Comparison of ENCODE assay signal across 17 cellular contexts in the genomic region with DNA sequence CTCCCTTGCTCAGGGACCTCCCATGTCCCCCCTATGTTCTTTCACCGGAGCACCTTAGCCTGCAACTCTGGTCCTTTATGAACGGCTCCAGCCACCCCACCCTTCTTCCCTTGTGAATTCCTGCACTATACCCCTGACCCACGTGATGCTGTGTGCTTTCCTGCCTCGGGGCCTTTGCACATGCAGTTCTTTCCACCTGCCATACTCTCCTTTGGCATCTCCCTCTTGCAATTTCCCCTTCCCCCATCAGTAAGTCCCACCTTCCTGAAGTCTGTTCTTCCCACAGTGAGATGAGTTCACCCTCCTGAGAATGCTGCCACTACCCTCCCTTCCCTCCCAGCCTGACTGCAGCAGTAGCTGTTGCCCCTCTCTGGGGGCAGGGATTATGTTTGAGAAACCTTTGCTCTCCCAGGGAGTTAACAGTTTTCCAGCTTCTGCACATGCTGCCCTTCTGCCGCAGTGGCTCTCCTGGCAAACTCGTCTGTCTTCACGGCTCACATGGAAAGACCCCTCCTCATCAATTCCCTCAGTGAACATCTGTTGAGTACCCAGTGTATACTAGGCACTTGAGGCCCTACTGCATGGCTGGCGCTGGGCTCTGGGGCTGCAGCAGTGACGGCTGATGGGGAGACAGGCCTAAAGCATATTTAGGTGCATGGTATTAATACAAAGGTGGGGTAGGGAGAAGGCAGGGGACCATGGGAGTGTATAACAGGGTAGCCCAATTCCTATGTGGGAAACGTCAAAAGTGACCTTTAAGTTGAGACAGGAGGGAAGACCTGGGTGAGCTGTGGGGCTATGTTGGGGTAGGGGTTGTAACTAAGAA. TPM values are rescaled to one million over a fixed set of nuclear protein-coding genes. Genes with fewer than 3 reads are reported as not detected.
DNase-seq lines count a peak whose midpoint lies in the region; ATAC-seq, FAIRE-seq and TF ChIP-seq lines count a peak whose summit lies in the region.
"Had no signal": no experiment of that assay in that cellular context is flagged by ENCODE, and none has a peak within 500 bp of the region (broad histone marks: within the 10 kb centered on the region; RNA-seq: fewer than 3 reads in every experiment).

No MANE protein-coding gene starts in this region.

- H3K56ac ChIP-seq in mesendoderm (ENCODE audit: low read length), result no peak overlapping the region

- no peak for DNase-seq in left ventricle myocardium inferior
- no peak for DNase-seq in heart right ventricle
- no peak for DNase-seq in K562 (ENCODE audit: extremely low read depth in 1 of 4, low spot score in 3 of 4)
- DNase-seq in mesendoderm, result no peak
- no peak for DNase-seq in osteocyte (ENCODE audit: extremely low spot score, unreplicated experiment)
- DNase-seq: ACHN; CD4-positive, CD25-positive, alpha-beta regulatory T cell; DMS53; GF-D8 had no signal

- no peak overlapping the region for H3K18ac ChIP-seq in mesendoderm (ENCODE audit: low read length)

- TF ChIP-seq CTCF in left ventricle myocardium inferior (IDR thresholded peaks at IDR 0.05; ENCODE audit: borderline replicate concordance) (no peak), heart right ventricle (IDR thresholded peaks at IDR 0.05) (no peak), K562 (IDR thresholded peaks at IDR 0.05 in 2 of 3, conservative IDR thresholded peaks at IDR 0.05 in 1 of 3; ENCODE audit: insufficient read depth in 2 of 3, low read depth in 1 of 3, low read length in 3 of 3) (no peak), osteocyte (IDR thresholded peaks at IDR 0.05) (no peak)

- H3K27me3 ChIP-seq in left ventricle myocardium inferior (ENCODE audit: low read depth) (no peaks in the 10 kb centered on the region), heart right ventricle (no peaks in the 10 kb centered on the region), K562 (ENCODE audit: control insufficient read depth in 2 of 2, insufficient read depth in 2 of 2, low read length in 2 of 2) (peaks cover 4 to 35% of the 10 kb centered on the region in 2 experiments; a peak in 4 of 5 replicates), mesendoderm (ENCODE audit: insufficient read depth, low read length, poor library complexity) (no peaks in the 10 kb centered on the region)
- H3K27me3 ChIP-seq: BLaER1 treated with 17β-estradiol and CSF1 and Interleukin-3, amounts not matched to agents 10 nM and 100 nM had no signal

- H3K79me2 ChIP-seq in K562 (ENCODE audit: control insufficient read depth, insufficient read depth, low read length) (no peaks in the 10 kb centered on the region), mesendoderm (ENCODE audit: control insufficient read depth, insufficient read depth, low read length) (peaks cover 7% of the 10 kb centered on the region)

- peaks cover 4% of the 10 kb centered on the region for H3K36me3 ChIP-seq in left ventricle myocardium inferior
- peaks cover 0 to 27% (median 4%) of the 10 kb centered on the region in 9 donors for H3K36me3 ChIP-seq in heart right ventricle
- no peaks in the 10 kb centered on the region for H3K36me3 ChIP-seq in K562 (ENCODE audit: control insufficient read depth, insufficient read depth, low read length)
- H3K36me3 ChIP-seq in mesendoderm (ENCODE audit: control insufficient read depth, insufficient read depth, low read length), result no peaks in the 10 kb centered on the region

- H2AFZ ChIP-seq in K562 (ENCODE audit: low read depth, low read length), result no peak overlapping the region

- no peak overlapping the region for H2BK120ac ChIP-seq in mesendoderm (ENCODE audit: low read depth, low read length)

- intact Hi-C loops in left ventricle myocardium inferior (cut with micrococcal nuclease) (no loop called here), heart right ventricle (cut with DNase I) (no loop called here), K562 (cut with micrococcal nuclease) (no loop called here)

- no peaks in the 10 kb centered on the region for H3K27me3 Mint-ChIP-seq in osteocyte (ENCODE audit: unreplicated experiment)
- H3K27me3 Mint-ChIP-seq in stimulated activated memory B cell treated with anti-CD40 and anti-IgM and Interleukin-4, amounts not matched to agents 10 μg/mL and 1 μg/mL and 100 μg/mL, for 72 hours, result no peaks in the 10 kb centered on the region
- H3K27me3 Mint-ChIP-seq: CD4-positive, CD25-positive, alpha-beta regulatory T cell had no signal

- H3K4ac ChIP-seq in mesendoderm (ENCODE audit: low read depth, low read length), result no peak overlapping the region

- ATAC-seq in heart right ventricle (no peak), K562 (no peak), HG03095 (IDR thresholded peaks at IDR 0.05; ENCODE audit: unreplicated experiment) (no peak), GM19324 (IDR thresholded peaks at IDR 0.05; ENCODE audit: low FRiP score, unreplicated experiment) (no peak)
- ATAC-seq in stimulated activated memory B cell treated with anti-CD40 and anti-IgM and Interleukin-4, amounts not matched to agents 10 μg/mL and 1 μg/mL and 100 μg/mL, for 72 hours, result no peak
- ATAC-seq: HCT116 had no signal

- CTCF ChIA-PET in K562 (lab: Yijun Ruan, JAX; ENCODE audit: low intra/inter-chr PET ratio), result no interaction called here

- H3K4me1 ChIP-seq in left ventricle myocardium inferior, result peaks cover 94% of the 10 kb centered on the region
- H3K4me1 ChIP-seq in heart right ventricle, result peaks cover 19 to 90% (median 48%) of the 10 kb centered on the region in 9 donors
- 0 out of 5 replicates have a peak, but pooled peaks cover 0 to 2% of the 10 kb centered on the region in 2 experiments for H3K4me1 ChIP-seq in K562 (replicated peaks in 1 of 2; ENCODE audit: control insufficient read depth in 2 of 2, insufficient read depth in 2 of 2, low read length in 2 of 2)
- peaks cover 5% of the 10 kb centered on the region for H3K4me1 ChIP-seq in mesendoderm (ENCODE audit: control insufficient read depth, low read depth, low read length)

- no peak overlapping the region for H2AK5ac ChIP-seq in mesendoderm (ENCODE audit: low read length)

- in situ Hi-C loops in K562 (cut with MboI), result no loop called here

- no peak for TF ChIP-seq RAD21 in K562 (CRISPR knock-in tag; conservative IDR thresholded peaks at IDR 0.05 in 1 of 2, IDR thresholded peaks at IDR 0.05 in 1 of 2)

- H3K4me3 ChIP-seq in left ventricle myocardium inferior (no peak overlapping the region), heart right ventricle (no peak overlapping the region), K562 (no peak overlapping the region), mesendoderm (ENCODE audit: low read length) (no peak overlapping the region)
- H3K4me3 ChIP-seq: BLaER1 treated with 17β-estradiol and CSF1 and Interleukin-3, amounts not matched to agents 10 nM and 100 nM had no signal

- H3K27ac Mint-ChIP-seq in osteocyte (ENCODE audit: unreplicated experiment), result peak overlapping the region; percentile 45
- H3K27ac Mint-ChIP-seq in stimulated activated memory B cell treated with anti-CD40 and anti-IgM and Interleukin-4, amounts not matched to agents 10 μg/mL and 1 μg/mL and 100 μg/mL, for 72 hours, result no peak overlapping the region

- POLR2A ChIA-PET in K562 (lab: Yijun Ruan, JAX), result no interaction called here

- H3K4me2 ChIP-seq in K562 (ENCODE audit: insufficient read depth, low read length) (no peak overlapping the region), mesendoderm (ENCODE audit: low read length) (no peak overlapping the region)
- H3K4me2 ChIP-seq: BLaER1 treated with 17β-estradiol and CSF1 and Interleukin-3, amounts not matched to agents 10 nM and 100 nM had no signal

- BruUV-seq in K562 (replicated peaks; lab: Mats Ljungman, UMichigan), result no TSS peak

- peaks cover 32% of the 10 kb centered on the region for H3K79me1 ChIP-seq in mesendoderm (ENCODE audit: low read length)

- TF ChIP-seq POLR2A in K562 (conservative IDR thresholded peaks at IDR 0.05), result no peak

- H3K27ac ChIP-seq in left ventricle myocardium inferior (replicated peaks) (peak overlapping the region; percentile 62), heart right ventricle (peak overlapping the region in 5 of 10 donors; percentile 28 to 62 (median 41)), K562 (ENCODE audit: extremely low read depth, low read depth, low read length) (no peak overlapping the region), mesendoderm (ENCODE audit: low read depth, low read length) (no peak overlapping the region)

- 79 to 83% methylated on average over 10 of the region's 10 CpGs for WGBS in heart right ventricle, 2 donors
- 2% methylated on average over 10 of the region's 10 CpGs for WGBS in K562 (ENCODE audit: insufficient coverage, low coverage, missing lambda C conversion rate)
- WGBS in mesendoderm (ENCODE audit: extremely low coverage, insufficient coverage, low lambda C conversion rate), result no CpG with 5 or more reads among the region's 10 CpGs

- no peak overlapping the region for H4K8ac ChIP-seq in mesendoderm (ENCODE audit: low read depth, low read length)

- H3K4me1 Mint-ChIP-seq in osteocyte (ENCODE audit: unreplicated experiment), result peaks cover 55% of the 10 kb centered on the region
- H3K4me1 Mint-ChIP-seq in stimulated activated memory B cell treated with anti-CD40 and anti-IgM and Interleukin-4, amounts not matched to agents 10 μg/mL and 1 μg/mL and 100 μg/mL, for 72 hours, result peaks cover 25% of the 10 kb centered on the region

- no peak overlapping the region for H2BK5ac ChIP-seq in mesendoderm (ENCODE audit: low read length)

- no peaks in the 10 kb centered on the region for H3K9me1 ChIP-seq in K562 (ENCODE audit: control insufficient read depth, insufficient read depth, low read length)

- no peak overlapping the region for H2BK15ac ChIP-seq in mesendoderm (replicated peaks; ENCODE audit: low read depth)

- H3K9me3 ChIP-seq in left ventricle myocardium inferior (replicated peaks) (no peaks in the 10 kb centered on the region), heart right ventricle (no peaks in the 10 kb centered on the region), K562 (replicated peaks; ENCODE audit: control insufficient read depth, insufficient read depth, low read depth, low read length) (no peaks in the 10 kb centered on the region)
- H3K9me3 ChIP-seq: BLaER1 treated with 17β-estradiol and CSF1 and Interleukin-3, amounts not matched to agents 10 nM and 100 nM had no signal

- H3K23ac ChIP-seq in mesendoderm (ENCODE audit: low read length), result peak overlapping the region; percentile 66

- peaks cover 14% of the 10 kb centered on the region for H3K36me3 Mint-ChIP-seq in osteocyte (ENCODE audit: unreplicated experiment)
- peaks cover 18% of the 10 kb centered on the region for H3K36me3 Mint-ChIP-seq in stimulated activated memory B cell treated with anti-CD40 and anti-IgM and Interleukin-4, amounts not matched to agents 10 μg/mL and 1 μg/mL and 100 μg/mL, for 72 hours

- no peak for FAIRE-seq in K562 (lab: Jason Lieb, UNC)
- FAIRE-seq: GM19239 had no signal

- no peak overlapping the region for H3K4me3 Mint-ChIP-seq in osteocyte (ENCODE audit: unreplicated experiment)
- H3K4me3 Mint-ChIP-seq in stimulated activated memory B cell treated with anti-CD40 and anti-IgM and Interleukin-4, amounts not matched to agents 10 μg/mL and 1 μg/mL and 100 μg/mL, for 72 hours, result no peak overlapping the region
- H3K4me3 Mint-ChIP-seq: CD4-positive, CD25-positive, alpha-beta regulatory T cell had no signal

- H3K9me3 Mint-ChIP-seq in osteocyte (ENCODE audit: unreplicated experiment), result no peaks in the 10 kb centered on the region
- no peaks in the 10 kb centered on the region for H3K9me3 Mint-ChIP-seq in stimulated activated memory B cell treated with anti-CD40 and anti-IgM and Interleukin-4, amounts not matched to agents 10 μg/mL and 1 μg/mL and 100 μg/mL, for 72 hours
- H3K9me3 Mint-ChIP-seq: CD4-positive, CD25-positive, alpha-beta regulatory T cell had no signal

- peaks cover 10% of the 10 kb centered on the region; the same call in 1 of the 2 replicates for H4K20me1 ChIP-seq in K562 (replicated peaks; ENCODE audit: control insufficient read depth, insufficient read depth, low read length)

- H3K9ac ChIP-seq in K562 (ENCODE audit: insufficient read depth in 1 of 2, low read depth in 2 of 2, low read length in 2 of 2) (no peak overlapping the region), mesendoderm (ENCODE audit: low read length) (no peak overlapping the region)

- H4K5ac ChIP-seq in mesendoderm (ENCODE audit: low read length), result no peak overlapping the region

- TF ChIP-seq EP300 in K562 (IDR thresholded peaks at IDR 0.05; ENCODE audit: low read length), result no peak

RNA-seq across cellular contexts. Expression of a gene that starts 9.7 kb away (rescaled TPM):
- total RNA-seq in left ventricle myocardium inferior (32.4 TPM), heart right ventricle (10 to 100 TPM; 28.5 to 39.2 (median 32.3) TPM), K562 (2014; rRNA removed) (0.41 and 0.82 TPM in 2 replicates), K562 (2014; rRNA removed; fragmentation: Illumina TruSeq; extraction: Trizol) (0.11 and 0.29 TPM in 2 replicates), K562 (2015; rRNA removed; fragmentation: Illumina TruSeq; extraction: Trizol) (0.40 and 0.49 TPM in 2 replicates), K562 (2021) (0.83 and 1.1 TPM in 2 replicates), osteocyte (97.0 and 110 TPM in 2 replicates)
- polyA plus RNA-seq in heart right ventricle (10 to 100 TPM in 1 of 2 donors, 1 to 10 TPM in 1; 9.1 to 25.9 TPM), K562 (2011; rRNA removed) (0.08 and 0.58 TPM in 2 replicates), K562 (2014; fragmentation: Illumina TruSeq; extraction: Trizol) (0.30 and 0.65 TPM in 2 replicates), K562 (2014; fragmentation: Nextera tagmentation; extraction: Ambion mirVana) (under 1 TPM in 1 of 2 experiments, not detected in 1; 0.01 TPM), K562 (2014; rRNA removed) (0.47 and 0.48 TPM in 2 replicates)
- not detected in 2 replicates for total RNA-seq in K562 (2011; cell fraction: chromatin; rRNA removed; ENCODE audit: low replicate concordance)
- not detected in 2 replicates for total RNA-seq in K562 (2011; cell fraction: nucleolus; rRNA removed)
- not detected in 2 replicates for total RNA-seq in K562 (2011; cell fraction: nucleoplasm; rRNA removed)
- polyA plus RNA-seq in K562 (2011; cell fraction: cytosol; rRNA removed), result 0.43 and 0.52 TPM in 2 replicates
- polyA plus RNA-seq in K562 (2011; cell fraction: nucleus; rRNA removed), result 0.65 and 0.98 TPM in 2 replicates
- 0.64 and 1.8 TPM in 2 replicates for polyA plus RNA-seq in K562 (2012)
- 0.09 and 0.18 TPM in 2 replicates for polyA minus RNA-seq in K562 (2011; rRNA and poly(A)+ RNA removed)
- 4.3 TPM in 1 of 2 replicates, not detected in the other for polyA minus RNA-seq in K562 (2011; cell fraction: cytosol; rRNA and poly(A)+ RNA removed)
- 0.89 and 1.3 TPM in 2 replicates for polyA minus RNA-seq in K562 (2011; cell fraction: nucleus; rRNA and poly(A)+ RNA removed)
- 25.3 TPM for polyA plus RNA-seq in mesendoderm (2013, experiment 1 of 2)
- 25.7 TPM for polyA plus RNA-seq in mesendoderm (2013, experiment 2 of 2)

RNA-seq across cellular contexts. Expression of a gene that starts 54.9 kb away (rescaled TPM):
- not detected for total RNA-seq in left ventricle myocardium inferior
- total RNA-seq in heart right ventricle, result under 1 TPM in 1 of 10 donors, not detected in 9; 0.25 TPM
- not detected for polyA plus RNA-seq in heart right ventricle
- total RNA-seq in K562 (2011; cell fraction: chromatin; rRNA removed; ENCODE audit: low replicate concordance), result not detected in 2 replicates
- total RNA-seq in K562 (2011; cell fraction: nucleolus; rRNA removed), result not detected in 2 replicates
- total RNA-seq in K562 (2011; cell fraction: nucleoplasm; rRNA removed), result not detected in 2 replicates
- total RNA-seq in K562 (2014; rRNA removed), result not detected in 2 replicates
- not detected in 2 replicates for total RNA-seq in K562 (2014; rRNA removed; fragmentation: Illumina TruSeq; extraction: Trizol)
- total RNA-seq in K562 (2015; rRNA removed; fragmentation: Illumina TruSeq; extraction: Trizol), result not detected in 2 replicates
- not detected in 2 replicates for total RNA-seq in K562 (2021)
- not detected in 2 replicates for polyA plus RNA-seq in K562 (2011; rRNA removed)
- polyA plus RNA-seq in K562 (2011; cell fraction: cytosol; rRNA removed), result not detected in 2 replicates
- not detected in 2 replicates for polyA plus RNA-seq in K562 (2011; cell fraction: nucleus; rRNA removed)
- not detected in 2 replicates for polyA plus RNA-seq in K562 (2012)
- not detected in 2 replicates for polyA plus RNA-seq in K562 (2014; fragmentation: Illumina TruSeq; extraction: Trizol)
- not detected for polyA plus RNA-seq in K562 (2014; fragmentation: Nextera tagmentation; extraction: Ambion mirVana)
- polyA plus RNA-seq in K562 (2014; rRNA removed), result not detected in 2 replicates
- polyA minus RNA-seq in K562 (2011; rRNA and poly(A)+ RNA removed), result not detected in 2 replicates
- not detected in 2 replicates for polyA minus RNA-seq in K562 (2011; cell fraction: cytosol; rRNA and poly(A)+ RNA removed)
- polyA minus RNA-seq in K562 (2011; cell fraction: nucleus; rRNA and poly(A)+ RNA removed), result not detected in 2 replicates
- not detected for polyA plus RNA-seq in mesendoderm (2013, experiment 1 of 2)
- not detected for polyA plus RNA-seq in mesendoderm (2013, experiment 2 of 2)
- total RNA-seq in osteocyte, result 0.35 TPM in 1 of 2 replicates, not detected in the other
- total RNA-seq: A172; CD4-positive, CD25-positive, alpha-beta regulatory T cell; H4 had no signal
- polyA plus RNA-seq: CD4-positive, CD25-positive, alpha-beta regulatory T cell had no signal

Comparison
In these comparisons a context has a peak if more than half of its experiments do, and no peak if none do; other contexts are left out.
1. RNA of a gene that starts 9.7 kb away (total RNA-seq): 97.0 to 110 TPM in osteocyte, 28.5 to 39.2 TPM in heart right ventricle and 32.4 TPM in left ventricle myocardium inferior (single experiment); 0.11 to 1.1 TPM in K562; every median in the first group is over 10 times any median in the second.